In the genomic region with DNA sequence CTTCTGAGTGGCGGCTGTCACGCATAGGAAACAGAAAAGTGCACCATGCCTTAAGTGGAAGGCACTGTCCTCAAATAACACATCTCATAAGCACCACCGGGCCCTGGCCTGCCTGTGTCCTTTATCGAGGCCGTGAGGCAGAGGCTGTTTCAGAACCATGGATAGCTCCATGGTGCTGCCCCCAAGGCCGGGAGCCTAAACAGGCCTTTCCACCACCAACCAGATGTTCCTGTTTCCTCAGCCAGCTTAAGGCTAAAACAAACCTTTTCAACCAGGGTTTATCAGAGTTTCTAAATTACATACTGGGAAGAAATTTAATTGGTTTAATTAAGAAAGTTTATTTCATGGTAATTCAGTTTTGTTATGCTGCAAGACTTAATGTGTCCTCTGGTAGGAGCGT, we compare ENCODE assay signal across 1 cellular context.
TF ChIP-seq lines count a peak whose summit lies in the region.

No MANE protein-coding gene starts in this region.

TF ChIP-seq in K562, 482 proteins besides CTCF, POLR2A, EP300 and RAD21 (continued from another document):
- TF ChIP-seq, protein P1, sequence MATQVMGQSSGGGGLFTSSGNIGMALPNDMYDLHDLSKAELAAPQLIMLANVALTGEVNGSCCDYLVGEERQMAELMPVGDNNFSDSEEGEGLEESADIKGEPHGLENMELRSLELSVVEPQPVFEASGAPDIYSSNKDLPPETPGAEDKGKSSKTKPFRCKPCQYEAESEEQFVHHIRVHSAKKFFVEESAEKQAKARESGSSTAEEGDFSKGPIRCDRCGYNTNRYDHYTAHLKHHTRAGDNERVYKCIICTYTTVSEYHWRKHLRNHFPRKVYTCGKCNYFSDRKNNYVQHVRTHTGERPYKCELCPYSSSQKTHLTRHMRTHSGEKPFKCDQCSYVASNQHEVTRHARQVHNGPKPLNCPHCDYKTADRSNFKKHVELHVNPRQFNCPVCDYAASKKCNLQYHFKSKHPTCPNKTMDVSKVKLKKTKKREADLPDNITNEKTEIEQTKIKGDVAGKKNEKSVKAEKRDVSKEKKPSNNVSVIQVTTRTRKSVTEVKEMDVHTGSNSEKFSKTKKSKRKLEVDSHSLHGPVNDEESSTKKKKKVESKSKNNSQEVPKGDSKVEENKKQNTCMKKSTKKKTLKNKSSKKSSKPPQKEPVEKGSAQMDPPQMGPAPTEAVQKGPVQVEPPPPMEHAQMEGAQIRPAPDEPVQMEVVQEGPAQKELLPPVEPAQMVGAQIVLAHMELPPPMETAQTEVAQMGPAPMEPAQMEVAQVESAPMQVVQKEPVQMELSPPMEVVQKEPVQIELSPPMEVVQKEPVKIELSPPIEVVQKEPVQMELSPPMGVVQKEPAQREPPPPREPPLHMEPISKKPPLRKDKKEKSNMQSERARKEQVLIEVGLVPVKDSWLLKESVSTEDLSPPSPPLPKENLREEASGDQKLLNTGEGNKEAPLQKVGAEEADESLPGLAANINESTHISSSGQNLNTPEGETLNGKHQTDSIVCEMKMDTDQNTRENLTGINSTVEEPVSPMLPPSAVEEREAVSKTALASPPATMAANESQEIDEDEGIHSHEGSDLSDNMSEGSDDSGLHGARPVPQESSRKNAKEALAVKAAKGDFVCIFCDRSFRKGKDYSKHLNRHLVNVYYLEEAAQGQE (CRISPR knock-in tag; IDR thresholded peaks at IDR 0.05; ENCODE audit: low read depth): peak; percentile 97
- peak; percentile 75; the same call in 1 of the 2 replicates for TF ChIP-seq DMBX1 (CRISPR knock-in tag; IDR thresholded peaks at IDR 0.05; ENCODE audit: borderline replicate concordance)
- TF ChIP-seq, protein P2, sequence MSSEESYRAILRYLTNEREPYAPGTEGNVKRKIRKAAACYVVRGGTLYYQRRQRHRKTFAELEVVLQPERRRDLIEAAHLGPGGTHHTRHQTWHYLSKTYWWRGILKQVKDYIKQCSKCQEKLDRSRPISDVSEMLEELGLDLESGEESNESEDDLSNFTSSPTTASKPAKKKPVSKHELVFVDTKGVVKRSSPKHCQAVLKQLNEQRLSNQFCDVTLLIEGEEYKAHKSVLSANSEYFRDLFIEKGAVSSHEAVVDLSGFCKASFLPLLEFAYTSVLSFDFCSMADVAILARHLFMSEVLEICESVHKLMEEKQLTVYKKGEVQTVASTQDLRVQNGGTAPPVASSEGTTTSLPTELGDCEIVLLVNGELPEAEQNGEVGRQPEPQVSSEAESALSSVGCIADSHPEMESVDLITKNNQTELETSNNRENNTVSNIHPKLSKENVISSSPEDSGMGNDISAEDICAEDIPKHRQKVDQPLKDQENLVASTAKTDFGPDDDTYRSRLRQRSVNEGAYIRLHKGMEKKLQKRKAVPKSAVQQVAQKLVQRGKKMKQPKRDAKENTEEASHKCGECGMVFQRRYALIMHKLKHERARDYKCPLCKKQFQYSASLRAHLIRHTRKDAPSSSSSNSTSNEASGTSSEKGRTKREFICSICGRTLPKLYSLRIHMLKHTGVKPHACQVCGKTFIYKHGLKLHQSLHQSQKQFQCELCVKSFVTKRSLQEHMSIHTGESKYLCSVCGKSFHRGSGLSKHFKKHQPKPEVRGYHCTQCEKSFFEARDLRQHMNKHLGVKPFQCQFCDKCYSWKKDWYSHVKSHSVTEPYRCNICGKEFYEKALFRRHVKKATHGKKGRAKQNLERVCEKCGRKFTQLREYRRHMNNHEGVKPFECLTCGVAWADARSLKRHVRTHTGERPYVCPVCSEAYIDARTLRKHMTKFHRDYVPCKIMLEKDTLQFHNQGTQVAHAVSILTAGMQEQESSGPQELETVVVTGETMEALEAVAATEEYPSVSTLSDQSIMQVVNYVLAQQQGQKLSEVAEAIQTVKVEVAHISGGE (CRISPR knock-in tag; IDR thresholded peaks at IDR 0.05): 0 out of 6 replicates have a peak, but pooled peaks of 1 of the 3 experiments have one; percentile 15
- TF ChIP-seq, protein P3, sequence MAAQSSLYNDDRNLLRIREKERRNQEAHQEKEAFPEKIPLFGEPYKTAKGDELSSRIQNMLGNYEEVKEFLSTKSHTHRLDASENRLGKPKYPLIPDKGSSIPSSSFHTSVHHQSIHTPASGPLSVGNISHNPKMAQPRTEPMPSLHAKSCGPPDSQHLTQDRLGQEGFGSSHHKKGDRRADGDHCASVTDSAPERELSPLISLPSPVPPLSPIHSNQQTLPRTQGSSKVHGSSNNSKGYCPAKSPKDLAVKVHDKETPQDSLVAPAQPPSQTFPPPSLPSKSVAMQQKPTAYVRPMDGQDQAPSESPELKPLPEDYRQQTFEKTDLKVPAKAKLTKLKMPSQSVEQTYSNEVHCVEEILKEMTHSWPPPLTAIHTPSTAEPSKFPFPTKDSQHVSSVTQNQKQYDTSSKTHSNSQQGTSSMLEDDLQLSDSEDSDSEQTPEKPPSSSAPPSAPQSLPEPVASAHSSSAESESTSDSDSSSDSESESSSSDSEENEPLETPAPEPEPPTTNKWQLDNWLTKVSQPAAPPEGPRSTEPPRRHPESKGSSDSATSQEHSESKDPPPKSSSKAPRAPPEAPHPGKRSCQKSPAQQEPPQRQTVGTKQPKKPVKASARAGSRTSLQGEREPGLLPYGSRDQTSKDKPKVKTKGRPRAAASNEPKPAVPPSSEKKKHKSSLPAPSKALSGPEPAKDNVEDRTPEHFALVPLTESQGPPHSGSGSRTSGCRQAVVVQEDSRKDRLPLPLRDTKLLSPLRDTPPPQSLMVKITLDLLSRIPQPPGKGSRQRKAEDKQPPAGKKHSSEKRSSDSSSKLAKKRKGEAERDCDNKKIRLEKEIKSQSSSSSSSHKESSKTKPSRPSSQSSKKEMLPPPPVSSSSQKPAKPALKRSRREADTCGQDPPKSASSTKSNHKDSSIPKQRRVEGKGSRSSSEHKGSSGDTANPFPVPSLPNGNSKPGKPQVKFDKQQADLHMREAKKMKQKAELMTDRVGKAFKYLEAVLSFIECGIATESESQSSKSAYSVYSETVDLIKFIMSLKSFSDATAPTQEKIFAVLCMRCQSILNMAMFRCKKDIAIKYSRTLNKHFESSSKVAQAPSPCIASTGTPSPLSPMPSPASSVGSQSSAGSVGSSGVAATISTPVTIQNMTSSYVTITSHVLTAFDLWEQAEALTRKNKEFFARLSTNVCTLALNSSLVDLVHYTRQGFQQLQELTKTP (IDR thresholded peaks at IDR 0.05; ENCODE audit: low read depth in 1 of 2, partially characterized antibody in 2 of 2): peak in 1 of 2 experiments; percentile 66
- 0 out of 4 replicates have a peak, but pooled peaks of 1 of the 2 experiments have one; percentile 24 for TF ChIP-seq MAZ (CRISPR knock-in tag; conservative IDR thresholded peaks at IDR 0.05 in 1 of 2, IDR thresholded peaks at IDR 0.05 in 1 of 2)
- TF ChIP-seq, protein P4, sequence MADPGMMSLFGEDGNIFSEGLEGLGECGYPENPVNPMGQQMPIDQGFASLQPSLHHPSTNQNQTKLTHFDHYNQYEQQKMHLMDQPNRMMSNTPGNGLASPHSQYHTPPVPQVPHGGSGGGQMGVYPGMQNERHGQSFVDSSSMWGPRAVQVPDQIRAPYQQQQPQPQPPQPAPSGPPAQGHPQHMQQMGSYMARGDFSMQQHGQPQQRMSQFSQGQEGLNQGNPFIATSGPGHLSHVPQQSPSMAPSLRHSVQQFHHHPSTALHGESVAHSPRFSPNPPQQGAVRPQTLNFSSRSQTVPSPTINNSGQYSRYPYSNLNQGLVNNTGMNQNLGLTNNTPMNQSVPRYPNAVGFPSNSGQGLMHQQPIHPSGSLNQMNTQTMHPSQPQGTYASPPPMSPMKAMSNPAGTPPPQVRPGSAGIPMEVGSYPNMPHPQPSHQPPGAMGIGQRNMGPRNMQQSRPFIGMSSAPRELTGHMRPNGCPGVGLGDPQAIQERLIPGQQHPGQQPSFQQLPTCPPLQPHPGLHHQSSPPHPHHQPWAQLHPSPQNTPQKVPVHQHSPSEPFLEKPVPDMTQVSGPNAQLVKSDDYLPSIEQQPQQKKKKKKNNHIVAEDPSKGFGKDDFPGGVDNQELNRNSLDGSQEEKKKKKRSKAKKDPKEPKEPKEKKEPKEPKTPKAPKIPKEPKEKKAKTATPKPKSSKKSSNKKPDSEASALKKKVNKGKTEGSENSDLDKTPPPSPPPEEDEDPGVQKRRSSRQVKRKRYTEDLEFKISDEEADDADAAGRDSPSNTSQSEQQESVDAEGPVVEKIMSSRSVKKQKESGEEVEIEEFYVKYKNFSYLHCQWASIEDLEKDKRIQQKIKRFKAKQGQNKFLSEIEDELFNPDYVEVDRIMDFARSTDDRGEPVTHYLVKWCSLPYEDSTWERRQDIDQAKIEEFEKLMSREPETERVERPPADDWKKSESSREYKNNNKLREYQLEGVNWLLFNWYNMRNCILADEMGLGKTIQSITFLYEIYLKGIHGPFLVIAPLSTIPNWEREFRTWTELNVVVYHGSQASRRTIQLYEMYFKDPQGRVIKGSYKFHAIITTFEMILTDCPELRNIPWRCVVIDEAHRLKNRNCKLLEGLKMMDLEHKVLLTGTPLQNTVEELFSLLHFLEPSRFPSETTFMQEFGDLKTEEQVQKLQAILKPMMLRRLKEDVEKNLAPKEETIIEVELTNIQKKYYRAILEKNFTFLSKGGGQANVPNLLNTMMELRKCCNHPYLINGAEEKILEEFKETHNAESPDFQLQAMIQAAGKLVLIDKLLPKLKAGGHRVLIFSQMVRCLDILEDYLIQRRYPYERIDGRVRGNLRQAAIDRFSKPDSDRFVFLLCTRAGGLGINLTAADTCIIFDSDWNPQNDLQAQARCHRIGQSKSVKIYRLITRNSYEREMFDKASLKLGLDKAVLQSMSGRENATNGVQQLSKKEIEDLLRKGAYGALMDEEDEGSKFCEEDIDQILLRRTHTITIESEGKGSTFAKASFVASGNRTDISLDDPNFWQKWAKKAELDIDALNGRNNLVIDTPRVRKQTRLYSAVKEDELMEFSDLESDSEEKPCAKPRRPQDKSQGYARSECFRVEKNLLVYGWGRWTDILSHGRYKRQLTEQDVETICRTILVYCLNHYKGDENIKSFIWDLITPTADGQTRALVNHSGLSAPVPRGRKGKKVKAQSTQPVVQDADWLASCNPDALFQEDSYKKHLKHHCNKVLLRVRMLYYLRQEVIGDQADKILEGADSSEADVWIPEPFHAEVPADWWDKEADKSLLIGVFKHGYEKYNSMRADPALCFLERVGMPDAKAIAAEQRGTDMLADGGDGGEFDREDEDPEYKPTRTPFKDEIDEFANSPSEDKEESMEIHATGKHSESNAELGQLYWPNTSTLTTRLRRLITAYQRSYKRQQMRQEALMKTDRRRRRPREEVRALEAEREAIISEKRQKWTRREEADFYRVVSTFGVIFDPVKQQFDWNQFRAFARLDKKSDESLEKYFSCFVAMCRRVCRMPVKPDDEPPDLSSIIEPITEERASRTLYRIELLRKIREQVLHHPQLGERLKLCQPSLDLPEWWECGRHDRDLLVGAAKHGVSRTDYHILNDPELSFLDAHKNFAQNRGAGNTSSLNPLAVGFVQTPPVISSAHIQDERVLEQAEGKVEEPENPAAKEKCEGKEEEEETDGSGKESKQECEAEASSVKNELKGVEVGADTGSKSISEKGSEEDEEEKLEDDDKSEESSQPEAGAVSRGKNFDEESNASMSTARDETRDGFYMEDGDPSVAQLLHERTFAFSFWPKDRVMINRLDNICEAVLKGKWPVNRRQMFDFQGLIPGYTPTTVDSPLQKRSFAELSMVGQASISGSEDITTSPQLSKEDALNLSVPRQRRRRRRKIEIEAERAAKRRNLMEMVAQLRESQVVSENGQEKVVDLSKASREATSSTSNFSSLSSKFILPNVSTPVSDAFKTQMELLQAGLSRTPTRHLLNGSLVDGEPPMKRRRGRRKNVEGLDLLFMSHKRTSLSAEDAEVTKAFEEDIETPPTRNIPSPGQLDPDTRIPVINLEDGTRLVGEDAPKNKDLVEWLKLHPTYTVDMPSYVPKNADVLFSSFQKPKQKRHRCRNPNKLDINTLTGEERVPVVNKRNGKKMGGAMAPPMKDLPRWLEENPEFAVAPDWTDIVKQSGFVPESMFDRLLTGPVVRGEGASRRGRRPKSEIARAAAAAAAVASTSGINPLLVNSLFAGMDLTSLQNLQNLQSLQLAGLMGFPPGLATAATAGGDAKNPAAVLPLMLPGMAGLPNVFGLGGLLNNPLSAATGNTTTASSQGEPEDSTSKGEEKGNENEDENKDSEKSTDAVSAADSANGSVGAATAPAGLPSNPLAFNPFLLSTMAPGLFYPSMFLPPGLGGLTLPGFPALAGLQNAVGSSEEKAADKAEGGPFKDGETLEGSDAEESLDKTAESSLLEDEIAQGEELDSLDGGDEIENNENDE (IDR thresholded peaks at IDR 0.05; ENCODE audit: low read depth, low read length): no peak
- TF ChIP-seq HDAC2 (IDR thresholded peaks at IDR 0.05): 0 out of 2 replicates have a peak, but pooled peaks have one; percentile 27
- no peak for TF ChIP-seq XRCC4 (IDR thresholded peaks at IDR 0.05; ENCODE audit: extremely low read depth, insufficient read depth, insufficient read length)
- TF ChIP-seq, protein P5, sequence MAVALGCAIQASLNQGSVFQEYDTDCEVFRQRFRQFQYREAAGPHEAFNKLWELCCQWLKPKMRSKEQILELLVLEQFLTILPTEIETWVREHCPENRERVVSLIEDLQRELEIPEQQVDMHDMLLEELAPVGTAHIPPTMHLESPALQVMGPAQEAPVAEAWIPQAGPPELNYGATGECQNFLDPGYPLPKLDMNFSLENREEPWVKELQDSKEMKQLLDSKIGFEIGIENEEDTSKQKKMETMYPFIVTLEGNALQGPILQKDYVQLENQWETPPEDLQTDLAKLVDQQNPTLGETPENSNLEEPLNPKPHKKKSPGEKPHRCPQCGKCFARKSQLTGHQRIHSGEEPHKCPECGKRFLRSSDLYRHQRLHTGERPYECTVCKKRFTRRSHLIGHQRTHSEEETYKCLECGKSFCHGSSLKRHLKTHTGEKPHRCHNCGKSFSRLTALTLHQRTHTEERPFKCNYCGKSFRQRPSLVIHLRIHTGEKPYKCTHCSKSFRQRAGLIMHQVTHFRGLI (CRISPR knock-in tag; IDR thresholded peaks at IDR 0.05): 0 out of 2 replicates have a peak, but pooled peaks have one; percentile 45
- 0 out of 2 replicates have a peak, but pooled peaks have one; percentile 7 for TF ChIP-seq HCFC1 (IDR thresholded peaks at IDR 0.05; ENCODE audit: low read depth, low read length)
- no peak for TF ChIP-seq ZNF408 (CRISPR knock-in tag; IDR thresholded peaks at IDR 0.05; ENCODE audit: low read depth)
- TF ChIP-seq SREBF2 (CRISPR knock-in tag; IDR thresholded peaks at IDR 0.05): no peak
